In the genomic region with DNA sequence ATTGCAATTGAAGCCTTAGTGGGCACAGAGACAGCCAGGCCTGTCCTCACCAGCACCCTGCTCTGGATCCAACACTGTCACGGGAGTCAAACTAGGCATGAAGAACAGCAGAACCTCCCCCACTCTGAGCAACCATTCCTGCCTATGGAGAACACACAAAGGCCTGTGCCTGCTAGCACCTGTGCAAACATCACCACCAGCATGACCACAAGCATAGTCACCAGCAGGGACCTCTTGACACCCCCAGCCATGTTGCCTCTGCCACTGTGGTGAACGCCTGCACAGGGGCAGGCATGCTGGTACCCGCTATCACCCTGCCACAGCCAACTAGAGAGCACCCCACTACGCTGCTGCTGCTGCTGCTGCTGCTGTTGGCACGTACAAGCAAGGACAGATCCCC, we compare ENCODE assay signal across 14 cellular contexts. TPM values are rescaled to one million over a fixed set of nuclear protein-coding genes. Genes with fewer than 3 reads are reported as not detected.
DNase-seq lines count a peak whose midpoint lies in the region; ATAC-seq and TF ChIP-seq lines count a peak whose summit lies in the region.
"Had no signal": no experiment of that assay in that cellular context is flagged by ENCODE, and none has a peak within 500 bp of the region (broad histone marks: within the 10 kb centered on the region; RNA-seq: fewer than 3 reads in every experiment).

No MANE protein-coding gene starts in this region.

- no peaks in the 10 kb centered on the region for H3K4me1 Mint-ChIP-seq in activated T-cell treated with anti-CD3 and anti-CD28 coated beads, Interleukin-2, amount 50 U/mL, for 24 hours (ENCODE audit: low read depth)
- no peaks in the 10 kb centered on the region for H3K4me1 Mint-ChIP-seq in mesothelial cell of epicardium
- H3K4me1 Mint-ChIP-seq: GM23338 had no signal

- H3K36me3 ChIP-seq in DND-41 (ENCODE audit: insufficient read depth, low read length) (no peaks in the 10 kb centered on the region), esophagus muscularis mucosa (no peaks in the 10 kb centered on the region)

- H3K79me2 ChIP-seq in DND-41 (ENCODE audit: insufficient read depth, low read length), result no peaks in the 10 kb centered on the region

- peaks cover 14% of the 10 kb centered on the region for H3K36me3 Mint-ChIP-seq in activated T-cell treated with anti-CD3 and anti-CD28 coated beads, Interleukin-2, amount 50 U/mL, for 24 hours (ENCODE audit: low read depth)
- H3K36me3 Mint-ChIP-seq in mesothelial cell of epicardium, result peaks cover 9% of the 10 kb centered on the region

- TF ChIP-seq CTCF in DND-41 (IDR thresholded peaks at IDR 0.05; ENCODE audit: borderline replicate concordance, extremely low read depth, low read length, poor library complexity, severe bottlenecking), result no peak
- no peak for TF ChIP-seq CTCF in esophagus muscularis mucosa (IDR thresholded peaks at IDR 0.05)
- TF ChIP-seq CTCF in mesothelial cell of epicardium (IDR thresholded peaks at IDR 0.05; ENCODE audit: unreplicated experiment), result no peak

- no peak overlapping the region for H3K27ac Mint-ChIP-seq in activated T-cell treated with anti-CD3 and anti-CD28 coated beads, Interleukin-2, amount 50 U/mL, for 24 hours
- no peak overlapping the region for H3K27ac Mint-ChIP-seq in mesothelial cell of epicardium
- H3K27ac Mint-ChIP-seq: GM23338; T-helper 2 cell treated with Interferon-gamma antibody and Interleukin-4, amounts not matched to agents 5 μg/mL and 100 μg/mL, for 36 hours had no signal

- no peak for TF ChIP-seq POLR2A in esophagus muscularis mucosa (IDR thresholded peaks at IDR 0.05; ENCODE audit: low read depth)

- intact Hi-C loops in esophagus muscularis mucosa (cut with DNase I), result no loop called here

- H4K20me1 ChIP-seq in DND-41 (ENCODE audit: insufficient read depth, low read length), result no peaks in the 10 kb centered on the region

- no peak overlapping the region for H3K4me2 ChIP-seq in DND-41 (ENCODE audit: insufficient read depth, low read length)
- H3K4me2 ChIP-seq: GM23338, KMS-11 had no signal

- H3K9me3 ChIP-seq in DND-41 (ENCODE audit: insufficient read depth, low read length, severe bottlenecking) (peaks cover 18% of the 10 kb centered on the region), esophagus muscularis mucosa (peaks cover 0 to 33% (median 20%) of the 10 kb centered on the region in 4 donors)

- H3K27me3 Mint-ChIP-seq in activated T-cell treated with anti-CD3 and anti-CD28 coated beads, Interleukin-2, amount 50 U/mL, for 24 hours, result peaks cover 5% of the 10 kb centered on the region
- peaks cover 4% of the 10 kb centered on the region for H3K27me3 Mint-ChIP-seq in mesothelial cell of epicardium (ENCODE audit: low read depth)

- no peak overlapping the region for H3K4me3 ChIP-seq in DND-41 (ENCODE audit: low read depth in 1 of 2, low read length in 2 of 2)
- no peak overlapping the region for H3K4me3 ChIP-seq in esophagus muscularis mucosa
- H3K4me3 ChIP-seq: GM23338 had no signal

- H3K4me1 ChIP-seq in DND-41 (ENCODE audit: insufficient read depth, low read length) (no peaks in the 10 kb centered on the region), esophagus muscularis mucosa (no peaks in the 10 kb centered on the region)

- no peak overlapping the region for H3K4me3 Mint-ChIP-seq in activated T-cell treated with anti-CD3 and anti-CD28 coated beads, Interleukin-2, amount 50 U/mL, for 24 hours
- H3K4me3 Mint-ChIP-seq in mesothelial cell of epicardium, result no peak overlapping the region
- H3K4me3 Mint-ChIP-seq: GM23338; T-helper 2 cell treated with Interferon-gamma antibody and Interleukin-4, amounts not matched to agents 5 μg/mL and 100 μg/mL, for 36 hours had no signal

- peak; percentile 91 for DNase-seq in DMS53 (lab: John Stamatoyannopoulos, UW)
- DNase-seq in DND-41, result peak; percentile 15
- peak; percentile 78 for DNase-seq in NCI-H69 (lab: John Stamatoyannopoulos, UW)
- peak; percentile 50 for DNase-seq in esophagus muscularis mucosa (ENCODE audit: extremely low spot score)
- DNase-seq in SIG-M5 (lab: John Stamatoyannopoulos, UW), result no peak
- no peak for DNase-seq in activated T-cell treated with anti-CD3 and anti-CD28 coated beads, Interleukin-2, amount 50 U/mL, for 24 hours
- DNase-seq in mesothelial cell of epicardium (ENCODE audit: low spot score in 2 of 2, unreplicated experiment in 2 of 2), result no peak
- DNase-seq: NCI-H1105, NCI-H1930, NCI-H526, PC-3 had no signal

- WGBS in esophagus muscularis mucosa, result 88% methylated on average over 4 of the region's 5 CpGs

- H3K9ac ChIP-seq in DND-41 (ENCODE audit: low read depth, low read length), result no peak overlapping the region
- H3K9ac ChIP-seq: KMS-11 had no signal

- H3K27me3 ChIP-seq in DND-41 (ENCODE audit: insufficient read depth, low read length, poor library complexity), result no peaks in the 10 kb centered on the region
- no peaks in the 10 kb centered on the region for H3K27me3 ChIP-seq in esophagus muscularis mucosa

- no peak for TF ChIP-seq EP300 in esophagus muscularis mucosa (IDR thresholded peaks at IDR 0.05)

- peak; percentile 49 for ATAC-seq in DND-41 (ENCODE audit: insufficient read depth, low read depth)
- ATAC-seq: GM23338, PC-3 had no signal

- no peak overlapping the region for H2AFZ ChIP-seq in DND-41 (ENCODE audit: low read depth, low read length)
- H2AFZ ChIP-seq: GM23338 had no signal

- H3K27ac ChIP-seq in DND-41 (ENCODE audit: low read length) (no peak overlapping the region), esophagus muscularis mucosa (replicated peaks in 1 of 4) (no peak overlapping the region)
- H3K27ac ChIP-seq: KMS-11 had no signal

- peaks cover 46% of the 10 kb centered on the region for H3K9me3 Mint-ChIP-seq in activated T-cell treated with anti-CD3 and anti-CD28 coated beads, Interleukin-2, amount 50 U/mL, for 24 hours
- H3K9me3 Mint-ChIP-seq in mesothelial cell of epicardium, result peaks cover 49% of the 10 kb centered on the region

RNA-seq across cellular contexts. Expression of gene CMC2, which starts 51.7 kb away (rescaled TPM):
- 10 to 100 TPM; 29.7 to 78.1 (median 41.9) TPM for total RNA-seq in esophagus muscularis mucosa
- total RNA-seq in mesothelial cell of epicardium, result 33.2 to 35.1 TPM (median 34.0 TPM) in 3 replicates

RNA-seq across cellular contexts. Expression of gene CENPN, which starts 52.0 kb away (rescaled TPM):
- total RNA-seq in esophagus muscularis mucosa, result 1 to 10 TPM; 5.8 to 9.6 (median 6.6) TPM
- total RNA-seq in mesothelial cell of epicardium, result 13.1 to 16.4 TPM (median 14.6 TPM) in 3 replicates

Comparison
In these comparisons a context has a peak if more than half of its experiments do, and no peak if none do; other contexts are left out.
1. DNase-seq: peak in DMS53 (single experiment), DND-41 (single experiment), NCI-H69 (single experiment) and esophagus muscularis mucosa (single experiment); none in SIG-M5 (single experiment), activated T-cell treated with anti-CD3 and anti-CD28 coated beads, Interleukin-2, amount 50 U/mL, for 24 hours (single experiment) and mesothelial cell of epicardium (0 of 2).